In the genomic region with DNA sequence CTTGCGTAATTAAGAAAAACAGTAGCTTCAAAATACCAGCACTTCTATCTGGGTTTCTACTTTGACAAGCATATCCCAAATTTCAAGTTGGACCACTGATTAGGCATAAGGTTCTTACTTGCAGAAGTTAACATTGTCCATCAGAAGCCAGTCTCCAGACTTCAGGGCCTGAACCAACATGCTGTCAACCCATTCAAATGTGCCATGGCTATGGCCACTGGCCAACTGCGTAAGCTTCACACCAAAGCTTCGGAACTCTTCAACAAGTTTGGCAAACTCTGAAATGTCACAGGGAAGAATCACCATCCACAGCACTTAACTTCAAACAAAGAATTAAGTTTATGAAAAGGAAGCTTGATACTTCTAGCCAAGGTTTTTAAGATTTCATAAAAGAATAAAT, we compare ENCODE assay signal across 37 cellular contexts.
"Had no signal": no experiment of that assay in that cellular context is flagged by ENCODE, and none has a peak within 500 bp of the region (broad histone marks: within the 10 kb centered on the region; RNA-seq: fewer than 3 reads in every experiment).

No MANE protein-coding gene starts in this region.

- H3K4me3 ChIP-seq: ascending aorta, breast epithelium, MG63, PC-9, SJCRH30, SK-N-MC had no signal

- DNase-seq: activated CD4-positive, alpha-beta memory T cell treated with anti-CD3 and anti-CD28 coated beads, Interleukin-2, amount 10 ng/mL, durations not matched to agents 7 days and 5 days; activated CD4-positive, alpha-beta T cell treated with anti-CD3 and anti-CD28 coated beads for 1 hour; activated CD4-positive, alpha-beta T cell treated with anti-CD3 and anti-CD28 coated beads for 48 hours; activated CD4-positive, CD25-positive, alpha-beta regulatory T cell; activated CD8-positive, alpha-beta memory T cell treated with anti-CD3 and anti-CD28 coated beads for 24 hours; activated CD8-positive, alpha-beta memory T cell treated with anti-CD3 and anti-CD28 coated beads, Interleukin-2, amount 10 ng/mL, durations not matched to agents 7 days and 5 days; activated CD8-positive, alpha-beta memory T cell treated with anti-CD3 and anti-CD28 coated beads, Interleukin-2, amount 50 U/mL, for 48 hours; activated effector memory CD4-positive, alpha-beta T cell treated with anti-CD3 and anti-CD28 coated beads, Interleukin-2, amount 50 U/mL, for 16 hours; activated naive CD4-positive, alpha-beta T cell; activated naive CD4-positive, alpha-beta T cell treated with anti-CD3 and anti-CD28 coated beads, Interleukin-2, amount 50 U/mL, for 16 hours; activated naive CD8-positive, alpha-beta T cell treated with anti-CD3 and anti-CD28 coated beads for 36 hours; activated T-cell treated with anti-CD3 and anti-CD28 coated beads, Interleukin-2, amount 50 U/mL, for 72 hours; amniotic stem cell; central memory CD4-positive, alpha-beta T cell; Kasumi-1; KG1; MG63; NCI-H1092; NCI-H1436 treated with DMSO at 0.1 percent for 48 hours; NCI-H1694 treated with DMSO at 0.1 percent for 48 hours; NCI-H2029; NCI-H2107; NCI-H2171; NCI-H510A; NCI-H526; NCI-H748 treated with DMSO at 0.1 percent for 48 hours; NK-92 treated with Interleukin-12 subunit alpha and Interleukin-12 subunit beta, amount 100 ng/mL, for 24 hours; PC-9; SHP77; SJCRH30; T1000; WERI-Rb-1 had no signal

- H3K9me3 ChIP-seq: ascending aorta, breast epithelium, MG63, SJCRH30 had no signal

- H3K27ac ChIP-seq: ascending aorta, breast epithelium, PC-9, RWPE1, SJCRH30, SK-N-MC, WERI-Rb-1 had no signal

- ATAC-seq: activated CD8-positive, alpha-beta memory T cell treated with anti-CD3 and anti-CD28 coated beads, Interleukin-2, amount 10 ng/mL, durations not matched to agents 7 days and 5 days; activated T-cell treated with anti-CD3 and anti-CD28 coated beads, Interleukin-2, amount 50 U/mL, for 72 hours; activated T-helper 17 cell treated with anti-CD3 and anti-CD28 coated beads, Interleukin-2, amount 50 U/mL, for 72 hours had no signal

- H3K4me1 ChIP-seq: ascending aorta, breast epithelium had no signal

- H3K27me3 ChIP-seq: ascending aorta, breast epithelium, MG63, SJCRH30 had no signal
